Comparison of ENCODE assay signal across 34 cellular contexts in the genomic region with DNA sequence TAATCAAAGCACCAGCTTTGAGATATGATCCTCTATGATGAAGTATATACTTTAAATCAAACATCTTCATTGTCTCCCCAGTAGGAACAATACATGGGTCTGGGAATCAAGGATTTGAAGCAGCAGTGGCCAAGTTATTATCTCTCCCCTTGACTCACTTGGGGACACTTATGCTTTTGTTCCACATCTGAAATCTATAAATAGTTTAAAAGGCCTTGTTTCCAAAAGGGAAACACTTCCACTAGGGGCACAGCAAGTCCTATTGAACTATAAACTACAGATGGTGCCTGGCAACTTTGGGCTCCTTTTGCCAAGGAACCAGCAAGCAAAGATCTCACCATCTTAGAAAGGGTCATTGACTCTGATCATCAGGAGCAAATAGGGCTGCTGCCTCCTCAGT. TPM values are rescaled to one million over a fixed set of nuclear protein-coding genes. Genes with fewer than 3 reads are reported as not detected.
"Had no signal": no experiment of that assay in that cellular context is flagged by ENCODE, and none has a peak within 500 bp of the region (broad histone marks: within the 10 kb centered on the region; RNA-seq: fewer than 3 reads in every experiment).

No MANE protein-coding gene starts in this region.

- H3K9ac ChIP-seq: KMS-11 had no signal

- H3K36me3 Mint-ChIP-seq: activated CD4-positive, alpha-beta memory T cell treated with anti-CD3 and anti-CD28 coated beads for 36 hours; activated naive CD4-positive, alpha-beta T cell treated with anti-CD3 and anti-CD28 coated beads, Interleukin-2, amount 10 ng/mL, durations not matched to agents 7 days and 5 days; brain had no signal

- H3K9me3 Mint-ChIP-seq: activated B cell treated with CpG ODN at 0.5 μM for 24 hours; activated CD4-positive, alpha-beta memory T cell treated with anti-CD3 and anti-CD28 coated beads for 36 hours; activated naive CD4-positive, alpha-beta T cell treated with anti-CD3 and anti-CD28 coated beads, Interleukin-2, amount 10 ng/mL, durations not matched to agents 7 days and 5 days; activated naive CD8-positive, alpha-beta T cell treated with anti-CD3 and anti-CD28 coated beads, Interleukin-2, amount 50 U/mL, for 24 hours had no signal

- H3K4me3 Mint-ChIP-seq: activated B cell treated with CpG ODN at 0.5 μM for 24 hours; activated CD4-positive, alpha-beta memory T cell treated with anti-CD3 and anti-CD28 coated beads for 36 hours; activated naive CD4-positive, alpha-beta T cell treated with anti-CD3 and anti-CD28 coated beads, Interleukin-2, amount 10 ng/mL, durations not matched to agents 7 days and 5 days; activated naive CD8-positive, alpha-beta T cell; activated naive CD8-positive, alpha-beta T cell treated with anti-CD3 and anti-CD28 coated beads, Interleukin-2, amount 50 U/mL, for 24 hours; brain had no signal

- H3K36me3 ChIP-seq: Peyer's patch had no signal

- H3K4me1 ChIP-seq: Peyer's patch had no signal

- DNase-seq: activated B cell treated with CpG ODN at 0.5 μM for 24 hours; activated CD4-positive, alpha-beta memory T cell treated with anti-CD3 and anti-CD28 coated beads for 36 hours; activated CD4-positive, alpha-beta T cell treated with anti-CD3 and anti-CD28 coated beads for 4 hours; activated CD4-positive, alpha-beta T cell treated with anti-CD3 and anti-CD28 coated beads, Interleukin-2, amount 50 U/mL, for 1 hour; activated CD4-positive, CD25-positive, alpha-beta regulatory T cell treated with anti-CD3 and anti-CD28 coated beads, Interleukin-2, amount 50 U/mL, for 72 hours; activated CD8-positive, alpha-beta memory T cell treated with anti-CD3 and anti-CD28 coated beads, Interleukin-2, amount 50 U/mL, for 4 hours; activated effector memory CD4-positive, alpha-beta T cell treated with Interleukin-2 at 50 U/mL for 16 hours; activated naive CD4-positive, alpha-beta T cell treated with anti-CD3 and anti-CD28 coated beads, Interleukin-2, amount 10 ng/mL, durations not matched to agents 7 days and 5 days; activated naive CD8-positive, alpha-beta T cell treated with anti-CD3 and anti-CD28 coated beads, Interleukin-2, amount 50 U/mL, for 24 hours; activated T-cell treated with anti-CD3 and anti-CD28 coated beads for 4 hours; activated T-cell treated with anti-CD3 and anti-CD28 coated beads, Interleukin-2, amount 50 U/mL, for 48 hours; anterior cingulate cortex; central memory CD4-positive, alpha-beta T cell; MM.1S; NCI-H1092 treated with DMSO at 0.1 percent for 48 hours; NCI-H1417; NCI-H146; NCI-H187 treated with DMSO at 0.1 percent for 48 hours; NCI-H2081; NCI-H345; NCI-H524 treated with DMSO at 0.1 percent for 48 hours; Peyer's patch; RPMI8226; SW 1271; T-helper 1 cell; T-helper 2 cell; T-helper 9 cell had no signal

- H3K27me3 ChIP-seq: Peyer's patch had no signal

- ATAC-seq: activated naive CD8-positive, alpha-beta T cell treated with anti-CD3 and anti-CD28 coated beads, Interleukin-2, amount 50 U/mL, for 24 hours had no signal

- H3K4me3 ChIP-seq: Peyer's patch had no signal

- H3K27me3 Mint-ChIP-seq: activated CD4-positive, alpha-beta memory T cell treated with anti-CD3 and anti-CD28 coated beads for 36 hours; activated naive CD8-positive, alpha-beta T cell; activated naive CD8-positive, alpha-beta T cell treated with anti-CD3 and anti-CD28 coated beads, Interleukin-2, amount 50 U/mL, for 24 hours had no signal

- H3K9me3 ChIP-seq: Peyer's patch had no signal

- H3K4me1 Mint-ChIP-seq: activated B cell treated with CpG ODN at 0.5 μM for 24 hours; activated naive CD4-positive, alpha-beta T cell treated with anti-CD3 and anti-CD28 coated beads, Interleukin-2, amount 10 ng/mL, durations not matched to agents 7 days and 5 days; activated naive CD8-positive, alpha-beta T cell treated with anti-CD3 and anti-CD28 coated beads, Interleukin-2, amount 50 U/mL, for 24 hours had no signal

- H3K4me2 ChIP-seq: KMS-11 had no signal

- H3K27ac ChIP-seq: KMS-11, Peyer's patch, VCaP had no signal

- FAIRE-seq: bronchial epithelial cell had no signal

RNA-seq across cellular contexts. Expression of gene APOH, which starts 21.3 kb away (rescaled TPM):
- total RNA-seq: activated B cell treated with CpG ODN at 0.5 μM for 24 hours; activated CD4-positive, alpha-beta memory T cell treated with anti-CD3 and anti-CD28 coated beads for 36 hours; LHCN-M2; NCI-H460 had no signal
